8 cellular contexts compared by ENCODE assay signal in genomic region chr4:132351606-132352005, GRCh38.
DNase-seq lines count a peak whose midpoint lies in the region; ATAC-seq, FAIRE-seq and TF ChIP-seq lines count a peak whose summit lies in the region.
"Not testable (repeated sequence)": the region's sequence is repeated elsewhere in the genome, so short reads cannot be mapped to it uniquely, and the experiment has no call there.

No MANE protein-coding gene starts in this region.

- H3K36me3 ChIP-seq in OCI-LY7 (ENCODE audit: insufficient read depth, low read length); mammary epithelial cell (ENCODE audit: insufficient read depth, low read length); bronchial epithelial cell (ENCODE audit: control insufficient read depth, insufficient read depth, low read length); HepG2 (replicated peaks in 1 of 2; ENCODE audit: control insufficient read depth in 1 of 2, insufficient read depth in 2 of 2, low read length in 2 of 2): not testable (repeated sequence)

- H3K4me3 ChIP-seq in OCI-LY7 (ENCODE audit: low read depth, low read length, poor library complexity, severe bottlenecking); mammary epithelial cell (replicated peaks in 1 of 3; ENCODE audit: insufficient read depth in 1 of 3, low read depth in 2 of 3, low read length in 3 of 3); bronchial epithelial cell (ENCODE audit: low read depth, low read length); epithelial cell of esophagus (ENCODE audit: low read length); HepG2 (replicated peaks in 1 of 3; ENCODE audit: insufficient read depth in 1 of 3, low read depth in 2 of 3, low read length in 3 of 3): not testable (repeated sequence)

- POLR2A ChIA-PET in OCI-LY7 (lab: Charles Lee), result interaction anchor here (0.7 kb wide), 1 partner anchor 27 kb away, joined by 3 read pairs; no protein-coding TSS in a partner anchor
- POLR2A ChIA-PET in HepG2 (lab: Yijun Ruan, JAX), result not testable (repeated sequence)

- peaks cover 14% of the 10 kb centered on the region for H3K9me3 ChIP-seq in OCI-LY7 (ENCODE audit: low read length)
- not testable (repeated sequence) for H3K9me3 ChIP-seq in mammary epithelial cell (replicated peaks; ENCODE audit: insufficient read depth, low read length); HepG2 (ENCODE audit: low read length)

- not testable (repeated sequence) for TF ChIP-seq POLR2A in HepG2 (IDR thresholded peaks at IDR 0.05; ENCODE audit: insufficient read depth in 1 of 2, low read depth in 2 of 2, low read length in 2 of 2)

- dilution Hi-C loops in mammary epithelial cell (cut with HindIII; ENCODE audit: low sequenced_read_pairs), result not testable (repeated sequence)

- H3K27ac ChIP-seq in OCI-LY7 (ENCODE audit: low read depth, low read length, poor library complexity, severe bottlenecking); mammary epithelial cell (ENCODE audit: insufficient read depth, low read depth, low read length); foreskin keratinocyte; HepG2 (ENCODE audit: extremely low read length, insufficient read depth, low read length): not testable (repeated sequence)
- peak overlapping the region; percentile 75 for H3K27ac ChIP-seq in epithelial cell of prostate

- not testable (repeated sequence) for H3K4me2 ChIP-seq in OCI-LY7 (ENCODE audit: low read length); mammary epithelial cell (ENCODE audit: insufficient read depth, low read depth, low read length); HepG2 (ENCODE audit: low read depth, low read length)

- not testable (repeated sequence) for H3K9me2 ChIP-seq in OCI-LY7 (ENCODE audit: insufficient read depth, low read length)

- in situ Hi-C loops in mammary epithelial cell (cut with MboI; ENCODE audit: low sequenced_read_pairs in 2 of 2); HepG2 (cut with HindIII; ENCODE audit: extremely low pct_ligation_motif_present, low pct_unique_long_range_greater_than_20kb): not testable (repeated sequence)

- not testable (repeated sequence) for FAIRE-seq in bronchial epithelial cell (lab: Jason Lieb, UNC); HepG2 (lab: Jason Lieb, UNC)

- peaks cover 12% of the 10 kb centered on the region for H3K4me1 ChIP-seq in OCI-LY7 (ENCODE audit: insufficient read depth, low read length, poor library complexity, severe bottlenecking)
- not testable (repeated sequence) for H3K4me1 ChIP-seq in mammary epithelial cell (ENCODE audit: insufficient read depth, low read length); foreskin keratinocyte; HepG2 (ENCODE audit: insufficient read depth, low read length)

- not testable (repeated sequence) for BruUV-seq in OCI-LY7 (replicated peaks; lab: Mats Ljungman, UMichigan); mammary epithelial cell (replicated peaks; lab: Mats Ljungman, UMichigan); HepG2 (replicated peaks; lab: Mats Ljungman, UMichigan)

- not testable (repeated sequence) for ATAC-seq in foreskin keratinocyte, HepG2

- H4K20me1 ChIP-seq in OCI-LY7 (ENCODE audit: insufficient read depth, low read length); mammary epithelial cell (ENCODE audit: insufficient read depth, low read length); HepG2 (ENCODE audit: insufficient read depth, low read length): not testable (repeated sequence)

- TF ChIP-seq CTCF in OCI-LY7 (conservative IDR thresholded peaks at IDR 0.05; ENCODE audit: low read length); mammary epithelial cell (conservative IDR thresholded peaks at IDR 0.05 in 1 of 2, IDR thresholded peaks at IDR 0.05 in 1 of 2; ENCODE audit: extremely low read depth in 1 of 2, insufficient read depth in 1 of 2, low read depth in 1 of 2, low read length in 2 of 2); bronchial epithelial cell (IDR thresholded peaks at IDR 0.05; ENCODE audit: insufficient read depth, low read length, severe bottlenecking); epithelial cell of esophagus (IDR thresholded peaks at IDR 0.05; ENCODE audit: insufficient read depth, low read depth, low read length, missing control alignments); foreskin keratinocyte (conservative IDR thresholded peaks at IDR 0.05); HepG2 (CRISPR knock-in tag; IDR thresholded peaks at IDR 0.05): not testable (repeated sequence)

- peak overlapping the region; percentile 24; the same call in 1 of the 2 replicates for H2AFZ ChIP-seq in OCI-LY7 (ENCODE audit: low read length)
- not testable (repeated sequence) for H2AFZ ChIP-seq in mammary epithelial cell (ENCODE audit: low read depth, low read length); HepG2 (ENCODE audit: low read length)

- CTCF ChIA-PET in OCI-LY7 (lab: Charles Lee; ENCODE audit: unreplicated experiment); mammary epithelial cell (lab: Charles Lee; ENCODE audit: low non-redundant PET); HepG2 (lab: Yijun Ruan, JAX; ENCODE audit: low intra/inter-chr PET ratio, low total read pairs): not testable (repeated sequence)

- not testable (repeated sequence) for H3K9ac ChIP-seq in mammary epithelial cell (ENCODE audit: insufficient read depth, low read length); HepG2 (ENCODE audit: insufficient read depth, low read depth, low read length)

- not testable (repeated sequence) for TF ChIP-seq EP300 in HepG2 (IDR thresholded peaks at IDR 0.05; ENCODE audit: low read depth in 2 of 2, low read length in 2 of 2); HepG2 (CRISPR knock-in tag; IDR thresholded peaks at IDR 0.05; ENCODE audit: borderline replicate concordance)

- not testable (repeated sequence) for H3K27me3 ChIP-seq in mammary epithelial cell (ENCODE audit: insufficient read depth, low read length); bronchial epithelial cell (ENCODE audit: control insufficient read depth, insufficient read depth, low read length); foreskin keratinocyte; HepG2 (ENCODE audit: control insufficient read depth in 1 of 2, insufficient read depth in 2 of 2, low read length in 2 of 2)

- not testable (repeated sequence) for H3K79me2 ChIP-seq in OCI-LY7 (ENCODE audit: insufficient read depth, low read depth, low read length); mammary epithelial cell (ENCODE audit: insufficient read depth, low read length); HepG2 (ENCODE audit: insufficient read depth, low read length)

- DNase-seq in DMS53 (lab: John Stamatoyannopoulos, UW), result peak; percentile 4
- not testable (repeated sequence) for DNase-seq in OCI-LY7 (ENCODE audit: low spot score); HepG2 (ENCODE audit: low spot score)
- DNase-seq in mammary epithelial cell, result peak; percentile 32
- DNase-seq in bronchial epithelial cell (ENCODE audit: low read depth), result peak; percentile 28
- peak; percentile 72 for DNase-seq in epithelial cell of esophagus (ENCODE audit: low read depth)
- peak; percentile 37 for DNase-seq in epithelial cell of prostate (ENCODE audit: low read depth, low spot score)
- DNase-seq in foreskin keratinocyte, result peak; percentile 25 to 60

- intact Hi-C loops in OCI-LY7 (cut with micrococcal nuclease; ENCODE audit: unreplicated experiment); mammary epithelial cell (cut with micrococcal nuclease); HepG2 (cut with micrococcal nuclease; ENCODE audit: unreplicated experiment): not testable (repeated sequence)

- not testable (repeated sequence) for TF ChIP-seq RAD21 in HepG2 (CRISPR knock-in tag; IDR thresholded peaks at IDR 0.05)

- WGBS in mammary epithelial cell (ENCODE audit: low coverage, missing lambda C conversion rate), result 38% methylated on average over 3 of the region's 3 CpGs
- 3% methylated on average over 3 of the region's 3 CpGs for WGBS in HepG2 (ENCODE audit: low lambda C conversion rate)

TF ChIP-seq in HepG2, 621 proteins besides CTCF, POLR2A, EP300 and RAD21:
- peak; percentile 33; the same call in 1 of the 2 replicates for TF ChIP-seq CREB1 (IDR thresholded peaks at IDR 0.05)
- not testable (repeated sequence) for TF ChIP-seq CREB1 (CRISPR knock-in tag; IDR thresholded peaks at IDR 0.05)
TF ChIP-seq in HepG2: peak in this region for 1; not testable (repeated sequence) for 620.
